Comparison of ENCODE assay signal across 1 cellular context in the genomic region with DNA sequence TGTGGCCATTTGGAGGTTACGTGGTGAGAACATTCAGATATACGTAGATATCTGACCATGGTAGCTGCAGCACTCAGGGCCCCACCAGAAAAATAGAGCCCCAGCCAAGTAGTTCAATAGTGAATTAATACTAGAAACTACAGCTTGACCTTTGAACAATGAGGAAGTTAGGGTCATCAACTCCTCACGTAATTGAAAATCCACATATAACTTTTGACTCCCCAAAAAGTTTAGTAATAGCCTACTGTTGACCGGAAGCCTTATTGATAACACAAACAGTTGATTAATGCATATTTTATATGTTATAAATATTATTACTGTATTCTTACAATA.
TF ChIP-seq lines count a peak whose summit lies in the region.

No MANE protein-coding gene starts in this region.

TF ChIP-seq in HCT116, 20 proteins besides CTCF, POLR2A, EP300 and RAD21 (continued from another document):
- TF ChIP-seq, protein P1, sequence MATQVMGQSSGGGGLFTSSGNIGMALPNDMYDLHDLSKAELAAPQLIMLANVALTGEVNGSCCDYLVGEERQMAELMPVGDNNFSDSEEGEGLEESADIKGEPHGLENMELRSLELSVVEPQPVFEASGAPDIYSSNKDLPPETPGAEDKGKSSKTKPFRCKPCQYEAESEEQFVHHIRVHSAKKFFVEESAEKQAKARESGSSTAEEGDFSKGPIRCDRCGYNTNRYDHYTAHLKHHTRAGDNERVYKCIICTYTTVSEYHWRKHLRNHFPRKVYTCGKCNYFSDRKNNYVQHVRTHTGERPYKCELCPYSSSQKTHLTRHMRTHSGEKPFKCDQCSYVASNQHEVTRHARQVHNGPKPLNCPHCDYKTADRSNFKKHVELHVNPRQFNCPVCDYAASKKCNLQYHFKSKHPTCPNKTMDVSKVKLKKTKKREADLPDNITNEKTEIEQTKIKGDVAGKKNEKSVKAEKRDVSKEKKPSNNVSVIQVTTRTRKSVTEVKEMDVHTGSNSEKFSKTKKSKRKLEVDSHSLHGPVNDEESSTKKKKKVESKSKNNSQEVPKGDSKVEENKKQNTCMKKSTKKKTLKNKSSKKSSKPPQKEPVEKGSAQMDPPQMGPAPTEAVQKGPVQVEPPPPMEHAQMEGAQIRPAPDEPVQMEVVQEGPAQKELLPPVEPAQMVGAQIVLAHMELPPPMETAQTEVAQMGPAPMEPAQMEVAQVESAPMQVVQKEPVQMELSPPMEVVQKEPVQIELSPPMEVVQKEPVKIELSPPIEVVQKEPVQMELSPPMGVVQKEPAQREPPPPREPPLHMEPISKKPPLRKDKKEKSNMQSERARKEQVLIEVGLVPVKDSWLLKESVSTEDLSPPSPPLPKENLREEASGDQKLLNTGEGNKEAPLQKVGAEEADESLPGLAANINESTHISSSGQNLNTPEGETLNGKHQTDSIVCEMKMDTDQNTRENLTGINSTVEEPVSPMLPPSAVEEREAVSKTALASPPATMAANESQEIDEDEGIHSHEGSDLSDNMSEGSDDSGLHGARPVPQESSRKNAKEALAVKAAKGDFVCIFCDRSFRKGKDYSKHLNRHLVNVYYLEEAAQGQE (IDR thresholded peaks at IDR 0.05; ENCODE audit: low read depth): no peak
- TF ChIP-seq ELF1 (IDR thresholded peaks at IDR 0.05; ENCODE audit: borderline replicate concordance, low read depth) (no peak), POLR2AphosphoS5 (IDR thresholded peaks at IDR 0.05; ENCODE audit: low read depth, low read length) (no peak), ZFX (IDR thresholded peaks at IDR 0.05) (no peak), SP1 (IDR thresholded peaks at IDR 0.05; ENCODE audit: low read depth) (no peak), TCF7L2 (IDR thresholded peaks at IDR 0.05; ENCODE audit: borderline replicate concordance, extremely low read depth, insufficient read depth, insufficient read length) (no peak), CEBPB (IDR thresholded peaks at IDR 0.05; ENCODE audit: low read depth) (no peak), EGR1 (IDR thresholded peaks at IDR 0.05; ENCODE audit: low read depth) (no peak), FOSL1 (IDR thresholded peaks at IDR 0.05; ENCODE audit: low read depth) (no peak), EZH2phosphoT487 (IDR thresholded peaks at IDR 0.05; ENCODE audit: borderline replicate concordance) (no peak), YY1 (IDR thresholded peaks at IDR 0.05; ENCODE audit: extremely low read depth, insufficient replicate concordance, low read depth, low read length) (no peak)
- TF ChIP-seq, protein P2, sequence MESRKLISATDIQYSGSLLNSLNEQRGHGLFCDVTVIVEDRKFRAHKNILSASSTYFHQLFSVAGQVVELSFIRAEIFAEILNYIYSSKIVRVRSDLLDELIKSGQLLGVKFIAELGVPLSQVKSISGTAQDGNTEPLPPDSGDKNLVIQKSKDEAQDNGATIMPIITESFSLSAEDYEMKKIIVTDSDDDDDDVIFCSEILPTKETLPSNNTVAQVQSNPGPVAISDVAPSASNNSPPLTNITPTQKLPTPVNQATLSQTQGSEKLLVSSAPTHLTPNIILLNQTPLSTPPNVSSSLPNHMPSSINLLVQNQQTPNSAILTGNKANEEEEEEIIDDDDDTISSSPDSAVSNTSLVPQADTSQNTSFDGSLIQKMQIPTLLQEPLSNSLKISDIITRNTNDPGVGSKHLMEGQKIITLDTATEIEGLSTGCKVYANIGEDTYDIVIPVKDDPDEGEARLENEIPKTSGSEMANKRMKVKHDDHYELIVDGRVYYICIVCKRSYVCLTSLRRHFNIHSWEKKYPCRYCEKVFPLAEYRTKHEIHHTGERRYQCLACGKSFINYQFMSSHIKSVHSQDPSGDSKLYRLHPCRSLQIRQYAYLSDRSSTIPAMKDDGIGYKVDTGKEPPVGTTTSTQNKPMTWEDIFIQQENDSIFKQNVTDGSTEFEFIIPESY (IDR thresholded peaks at IDR 0.05; ENCODE audit: extremely low read depth, insufficient replicate concordance, low read length): no peak
